ENCODE assay signal across 22 cellular contexts in the genomic region with DNA sequence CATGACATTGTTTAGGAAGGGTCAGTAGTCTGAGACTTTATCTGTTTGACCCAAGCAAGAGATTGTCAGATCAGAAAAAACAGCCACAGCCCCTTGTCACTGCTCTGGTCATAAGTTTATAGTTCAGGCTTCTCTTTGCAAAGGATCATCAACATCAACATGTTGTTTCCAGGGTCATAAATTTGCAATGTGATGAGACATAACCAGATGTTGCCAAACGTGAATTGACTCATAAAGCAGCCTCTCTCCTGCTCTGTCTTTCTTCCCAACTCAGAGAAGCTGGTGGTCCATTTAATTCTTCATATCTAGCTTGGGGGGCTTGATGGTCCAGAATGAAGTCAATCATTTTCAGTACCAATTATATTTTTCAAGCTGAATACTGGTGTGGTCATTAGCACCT.
DNase-seq lines count a peak whose midpoint lies in the region; ATAC-seq, FAIRE-seq and TF ChIP-seq lines count a peak whose summit lies in the region.
"Had no signal": no experiment of that assay in that cellular context is flagged by ENCODE, and none has a peak within 500 bp of the region (broad histone marks: within the 10 kb centered on the region; RNA-seq: fewer than 3 reads in every experiment).

No MANE protein-coding gene starts in this region.

- TF ChIP-seq CTCF in GM23338 (conservative IDR thresholded peaks at IDR 0.05; ENCODE audit: low read depth in 2 of 2) = no peak
- no peak for TF ChIP-seq CTCF in GM12878 (IDR thresholded peaks at IDR 0.05 in 2 of 3, conservative IDR thresholded peaks at IDR 0.05 in 1 of 3; ENCODE audit: control insufficient read depth in 2 of 3, extremely low read depth in 1 of 3, insufficient read depth in 1 of 3, low read depth in 3 of 3, low read length in 3 of 3)

- H4K20me1 ChIP-seq in GM23338 (replicated peaks; ENCODE audit: insufficient read depth) (no peaks in the 10 kb centered on the region), GM12878 (ENCODE audit: control insufficient read depth, insufficient read depth) (no peaks in the 10 kb centered on the region)

- H2AFZ ChIP-seq in GM23338 = 0 out of 2 replicates have a peak overlapping the region, but pooled peaks have one; percentile 12
- no peak overlapping the region for H2AFZ ChIP-seq in GM12878 (ENCODE audit: control insufficient read depth, low read depth, low read length)

- H3K9me3 ChIP-seq in GM12878 (replicated peaks; ENCODE audit: control insufficient read depth, insufficient read depth, low read length) (no peaks in the 10 kb centered on the region), small intestine (ENCODE audit: control insufficient read depth, low read depth) (no peaks in the 10 kb centered on the region)
- H3K9me3 ChIP-seq: A549, HAP-1 had no signal

- H3K27ac Mint-ChIP-seq in GM23338 = no peak overlapping the region

- no peaks in the 10 kb centered on the region for H3K79me2 ChIP-seq in GM23338 (replicated peaks; ENCODE audit: insufficient read depth)
- H3K79me2 ChIP-seq in GM12878 (ENCODE audit: control insufficient read depth, insufficient read depth, low read length) = no peaks in the 10 kb centered on the region

- H3K27ac ChIP-seq in GM23338 (ENCODE audit: low read depth) = no peak overlapping the region
- H3K27ac ChIP-seq in GM12878 (ENCODE audit: control insufficient read depth, insufficient read depth) = no peak overlapping the region
- no peak overlapping the region for H3K27ac ChIP-seq in small intestine (ENCODE audit: low read depth in 1 of 2, low read length in 1 of 2)
- H3K27ac ChIP-seq: A549, C4-2B, HL-60 had no signal

- no peaks in the 10 kb centered on the region for H3K27me3 ChIP-seq in GM23338 (ENCODE audit: insufficient read depth)
- H3K27me3 ChIP-seq in GM12878 (replicated peaks in 1 of 2; ENCODE audit: control insufficient read depth in 2 of 2, insufficient read depth in 2 of 2, low read length in 1 of 2) = no peaks in the 10 kb centered on the region
- no peaks in the 10 kb centered on the region for H3K27me3 ChIP-seq in small intestine (ENCODE audit: control insufficient read depth in 2 of 2, insufficient read depth in 2 of 2, low read length in 2 of 2)

- in situ Hi-C loops in GM12878 (cut with MboI) = no loop called here

- FAIRE-seq in GM12878 (lab: Jason Lieb, UNC) (peak; percentile 47), small intestine (lab: Jason Lieb, UNC) (no peak)
- FAIRE-seq: A549, GM12891 had no signal

- intact Hi-C loops in GM12878 (cut with micrococcal nuclease; ENCODE audit: unreplicated experiment) = no loop called here

- H3K4me1 Mint-ChIP-seq in GM23338 = peaks cover 13% of the 10 kb centered on the region

- H3K9me3 Mint-ChIP-seq in GM23338 = no peaks in the 10 kb centered on the region

- H3K36me3 ChIP-seq in GM23338 (ENCODE audit: insufficient read depth) (no peaks in the 10 kb centered on the region), GM12878 (ENCODE audit: control insufficient read depth in 2 of 2, insufficient read depth in 2 of 2, low read length in 1 of 2) (no peaks in the 10 kb centered on the region), small intestine (ENCODE audit: control insufficient read depth in 2 of 2, insufficient read depth in 2 of 2, low read length in 2 of 2) (no peaks in the 10 kb centered on the region)
- H3K36me3 ChIP-seq: HAP-1 had no signal

- SMC1A ChIA-PET in GM12878 (lab: Charles Lee; ENCODE audit: uncharacterized antibody, unreplicated experiment) = no interaction called here

- no peak for ATAC-seq in GM23338
- no peak for ATAC-seq in GM12878
- ATAC-seq: A549, SK-N-SH treated with all-trans-retinoic acid at 6 μM for 48 hours had no signal

- H3K9me2 ChIP-seq in GM23338 (ENCODE audit: insufficient read depth) = no peaks in the 10 kb centered on the region

- H3K4me3 ChIP-seq in GM23338 (no peak overlapping the region), GM12878 (no peak overlapping the region), small intestine (ENCODE audit: low read depth in 1 of 2, low read length in 2 of 2) (no peak overlapping the region)
- H3K4me3 ChIP-seq: A549, HAP-1 had no signal

- TF ChIP-seq RAD21 in GM12878 (IDR thresholded peaks at IDR 0.05; ENCODE audit: insufficient read depth, low read depth, low read length) = no peak

- WGBS in GM12878 (ENCODE audit: insufficient coverage, insufficient replicate concordance, low lambda C conversion rate, missing lambda C conversion rate) = 6% methylated on average over 1 of the region's 1 CpG
- 30 to 50% (median 33%) methylated on average over 1 of the region's 1 CpG for WGBS in small intestine, 3 donors

- no peak for TF ChIP-seq EP300 in GM12878 (IDR thresholded peaks at IDR 0.05; ENCODE audit: borderline replicate concordance in 1 of 2, control insufficient read depth in 1 of 2, low read depth in 2 of 2, low read length in 2 of 2)

- no peaks in the 10 kb centered on the region for H3K27me3 Mint-ChIP-seq in GM23338 (ENCODE audit: insufficient read depth, low read depth, poor library complexity)

- H3K4me1 ChIP-seq in GM23338 (ENCODE audit: insufficient read depth) (peaks cover 12% of the 10 kb centered on the region), GM12878 (ENCODE audit: control insufficient read depth, insufficient read depth, low read length) (no peaks in the 10 kb centered on the region), small intestine (ENCODE audit: control insufficient read depth in 2 of 2, insufficient read depth in 1 of 2, low read depth in 1 of 2, low read length in 1 of 2) (no peaks in the 10 kb centered on the region)
- H3K4me1 ChIP-seq: A549, HAP-1 had no signal

- no peak overlapping the region for H3K4me3 Mint-ChIP-seq in GM23338

- no peak overlapping the region for H3K4me2 ChIP-seq in GM23338
- H3K4me2 ChIP-seq in GM12878 (ENCODE audit: control insufficient read depth, insufficient read depth) = no peak overlapping the region
- H3K4me2 ChIP-seq: A549 had no signal

- RAD21 ChIA-PET in GM12878 (lab: Charles Lee; ENCODE audit: unreplicated experiment) = no interaction called here

- POLR2A ChIA-PET in GM12878 (lab: Charles Lee) = no interaction called here

- CTCF ChIA-PET in GM12878 (lab: Yijun Ruan, JAX) = no interaction called here

- DNase-seq in AG20443 (ENCODE audit: low spot score) = peak; percentile 31
- no peak for DNase-seq in GM23338 (ENCODE audit: low spot score)
- DNase-seq in GM12878 (ENCODE audit: low read depth, low spot score) = no peak
- peak; percentile 17 for DNase-seq in iris pigment epithelial cell (ENCODE audit: low read depth)
- DNase-seq in small intestine = no peak
- DNase-seq in C1 segment of cervical spinal cord (lab: John Stamatoyannopoulos, UW) = no peak
- no peak for DNase-seq in putamen (ENCODE audit: low spot score)
- DNase-seq: KBM-7; NCI-H1092 treated with DMSO at 0.1 percent for 48 hours; NCI-H2029 treated with DMSO at 0.1 percent for 48 hours; NCI-H2171; NCI-H345; NCI-H524; NCI-H774; NK-92 treated with Interleukin-12 subunit alpha and Interleukin-12 subunit beta, amount 100 ng/mL, for 24 hours; SIG-M5 had no signal

- H3K36me3 Mint-ChIP-seq in GM23338 (ENCODE audit: low read depth) = no peaks in the 10 kb centered on the region

- no peak overlapping the region for H3K9ac ChIP-seq in GM12878 (ENCODE audit: control insufficient read depth, insufficient read depth, low read length)

- H3F3A ChIP-seq in GM23338 (replicated peaks; ENCODE audit: low read depth) = no peaks in the 10 kb centered on the region

- BruUV-seq in GM12878 (replicated peaks; lab: Mats Ljungman, UMichigan) = no TSS peak

- no peak for TF ChIP-seq POLR2A in GM12878 (IDR thresholded peaks at IDR 0.05; ENCODE audit: low read depth, low read length)

TF ChIP-seq in GM23338, 12 proteins besides CTCF, POLR2A, EP300 and RAD21 (continues in another document):
- TF ChIP-seq STAT1 (IDR thresholded peaks at IDR 0.05; ENCODE audit: unreplicated experiment) = no peak

TF ChIP-seq in GM12878, 131 proteins besides CTCF, POLR2A, EP300 and RAD21:
- TF ChIP-seq NFIC (IDR thresholded peaks at IDR 0.05; ENCODE audit: low read depth, low read length) (no peak), CEBPB (IDR thresholded peaks at IDR 0.05; ENCODE audit: borderline replicate concordance in 1 of 2, low read depth in 2 of 2, low read length in 2 of 2) (no peak), NR2C1 (IDR thresholded peaks at IDR 0.05) (no peak)

Comparison
In these comparisons a context has a peak if more than half of its experiments do, and no peak if none do; other contexts are left out.
1. DNase-seq: peak in AG20443 (single experiment) and iris pigment epithelial cell (single experiment); none in GM23338 (single experiment), GM12878 (single experiment), small intestine (single experiment), C1 segment of cervical spinal cord (0 of 14) and putamen (single experiment).